Comparison of ENCODE assay signal across 11 cellular contexts in the genomic region with DNA sequence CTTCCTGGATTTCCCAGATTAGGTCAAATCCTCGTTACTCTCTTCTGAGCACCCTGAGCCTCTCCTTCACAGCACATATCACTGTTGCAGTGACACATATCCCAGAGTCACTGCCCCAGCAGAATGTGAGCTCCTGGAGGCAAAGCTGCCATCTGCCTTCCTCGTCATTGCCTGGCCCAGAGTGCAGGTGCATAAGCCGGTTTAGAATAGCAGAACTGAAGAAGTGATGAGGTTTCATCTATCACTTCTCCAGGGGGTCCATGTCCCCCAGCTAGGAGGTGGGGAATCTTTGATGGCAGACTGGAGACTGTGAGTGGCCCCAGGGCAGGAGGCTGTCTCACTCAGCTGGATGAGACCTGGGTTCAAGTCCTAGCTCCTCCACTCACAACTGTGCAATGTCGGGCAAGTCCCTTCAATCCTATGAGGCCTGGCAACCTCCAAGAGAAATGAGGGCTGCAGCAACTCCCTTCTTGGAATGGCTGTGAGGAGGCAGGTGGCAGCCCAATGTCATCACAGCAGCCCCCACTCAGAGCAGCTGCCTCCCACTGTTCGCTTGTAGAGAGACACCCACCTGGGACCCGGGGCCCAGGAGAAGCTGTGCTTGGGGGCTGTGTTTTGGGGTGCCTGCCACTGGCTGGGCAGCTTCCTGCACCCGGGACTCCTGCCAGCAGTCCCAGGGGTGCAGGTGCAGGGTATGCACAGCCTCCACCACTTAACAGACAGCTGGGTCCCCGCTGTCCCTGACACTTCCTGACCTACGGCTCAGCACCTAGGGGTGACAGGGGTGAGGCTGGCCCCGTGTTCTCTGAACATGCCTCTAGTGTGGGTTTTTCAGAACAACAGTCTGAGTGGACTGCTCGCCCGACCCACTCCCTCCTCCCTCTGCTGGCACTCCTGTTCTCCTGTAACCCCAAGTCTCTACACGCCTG. TPM values are rescaled to one million over a fixed set of nuclear protein-coding genes. Genes with fewer than 3 reads are reported as not detected.
DNase-seq lines count a peak whose midpoint lies in the region; ATAC-seq lines count a peak whose summit lies in the region.
"Had no signal": no experiment of that assay in that cellular context is flagged by ENCODE, and none has a peak within 500 bp of the region (broad histone marks: within the 10 kb centered on the region; RNA-seq: fewer than 3 reads in every experiment).

No MANE protein-coding gene starts in this region.

- H3K9me3 Mint-ChIP-seq in CD4-positive, alpha-beta memory T cell = peaks cover 0 to 2% (median 0%) of the 10 kb centered on the region in 8 donors
- H3K9me3 Mint-ChIP-seq in activated naive CD8-positive, alpha-beta T cell treated with anti-CD3 and anti-CD28 coated beads, Interleukin-2, amount 50 U/mL, for 24 hours = no peaks in the 10 kb centered on the region

- POLR2A ChIA-PET in CD4-positive, alpha-beta memory T cell (lab: Charles Lee; ENCODE audit: partially characterized antibody) = interaction anchor here (1.0 kb wide), 1 partner anchor 14 kb away, joined by 3 read pairs; no protein-coding TSS in a partner anchor

- peaks cover 26% of the 10 kb centered on the region for H3K4me1 ChIP-seq in CD4-positive, alpha-beta memory T cell (ENCODE audit: insufficient read depth, low read length)

- no peak overlapping the region for H3K27ac ChIP-seq in CD4-positive, alpha-beta memory T cell (ENCODE audit: low read depth, low read length)

- H3K27ac Mint-ChIP-seq in CD4-positive, alpha-beta memory T cell = peak overlapping the region; percentile 36 to 95 (median 85)
- H3K27ac Mint-ChIP-seq in activated naive CD8-positive, alpha-beta T cell treated with anti-CD3 and anti-CD28 coated beads, Interleukin-2, amount 50 U/mL, for 24 hours = peak overlapping the region; percentile 7

- no peaks in the 10 kb centered on the region for H3K27me3 Mint-ChIP-seq in CD4-positive, alpha-beta memory T cell
- no peaks in the 10 kb centered on the region for H3K27me3 Mint-ChIP-seq in activated naive CD8-positive, alpha-beta T cell treated with anti-CD3 and anti-CD28 coated beads, Interleukin-2, amount 50 U/mL, for 24 hours

- intact Hi-C loops in CD4-positive, alpha-beta memory T cell (cut with micrococcal nuclease) = no loop called here
- intact Hi-C loops in posterior cingulate gyrus (cut with DNase I) = no loop called here

- no peak overlapping the region for H3K4me3 Mint-ChIP-seq in CD4-positive, alpha-beta memory T cell
- no peak overlapping the region for H3K4me3 Mint-ChIP-seq in activated naive CD8-positive, alpha-beta T cell treated with anti-CD3 and anti-CD28 coated beads, Interleukin-2, amount 50 U/mL, for 24 hours

- H3K36me3 Mint-ChIP-seq in CD4-positive, alpha-beta memory T cell = peaks cover 70 to 87% of the 10 kb centered on the region in 2 donors
- peaks cover 5% of the 10 kb centered on the region for H3K36me3 Mint-ChIP-seq in activated naive CD8-positive, alpha-beta T cell treated with anti-CD3 and anti-CD28 coated beads, Interleukin-2, amount 50 U/mL, for 24 hours (ENCODE audit: low read depth)

- DNase-seq in CD4-positive, alpha-beta memory T cell = no peak
- no peak for DNase-seq in activated naive CD8-positive, alpha-beta T cell treated with anti-CD3 and anti-CD28 coated beads, Interleukin-2, amount 50 U/mL, for 24 hours
- no peak for DNase-seq in SKM-1 treated with dmso at 0.1 percent for 144 hours (lab: John Stamatoyannopoulos, UW; ENCODE audit: unreplicated experiment)
- no peak for DNase-seq in posterior cingulate gyrus
- no peak for DNase-seq in GF-D8 (lab: John Stamatoyannopoulos, UW)
- DNase-seq: DMS153, NCI-H1417 treated with DMSO at 0.1 percent for 48 hours, T1000 had no signal

- no peaks in the 10 kb centered on the region for H3K9me3 ChIP-seq in CD4-positive, alpha-beta memory T cell (ENCODE audit: control insufficient read depth in 1 of 2, low read length in 2 of 2)

- CTCF ChIA-PET in CD4-positive, alpha-beta memory T cell (lab: Charles Lee; ENCODE audit: partially characterized antibody) = interaction anchor here (0.8 to 3.6 kb wide), 7 partner anchors 10 to 257 kb away, joined by 3 to 18 read pairs (median 5); a partner anchor contains a TSS

- H3K27me3 ChIP-seq in CD4-positive, alpha-beta memory T cell (ENCODE audit: insufficient read depth, low read length) = no peaks in the 10 kb centered on the region

- peaks cover 26 to 36% (median 31%) of the 10 kb centered on the region in 4 donors for H3K4me1 Mint-ChIP-seq in CD4-positive, alpha-beta memory T cell
- H3K4me1 Mint-ChIP-seq in activated naive CD8-positive, alpha-beta T cell treated with anti-CD3 and anti-CD28 coated beads, Interleukin-2, amount 50 U/mL, for 24 hours = peaks cover 18% of the 10 kb centered on the region

- H3K36me3 ChIP-seq in CD4-positive, alpha-beta memory T cell (ENCODE audit: insufficient read depth, low read length) = peaks cover 72% of the 10 kb centered on the region

- H3K4me3 ChIP-seq in CD4-positive, alpha-beta memory T cell (ENCODE audit: low read length in 2 of 2) = no peak overlapping the region

- ATAC-seq in GM18909 (IDR thresholded peaks at IDR 0.05; ENCODE audit: poor library complexity, unreplicated experiment) (peak; percentile 66), HG02884 (IDR thresholded peaks at IDR 0.05; ENCODE audit: unreplicated experiment) (peak; percentile 43), GM21619 (IDR thresholded peaks at IDR 0.05; ENCODE audit: unreplicated experiment) (no peak)
- ATAC-seq in activated naive CD8-positive, alpha-beta T cell treated with anti-CD3 and anti-CD28 coated beads, Interleukin-2, amount 50 U/mL, for 24 hours = no peak

RNA-seq across cellular contexts. Expression of a gene that starts 26.1 kb away (rescaled TPM):
- total RNA-seq in CD4-positive, alpha-beta memory T cell = not detected
- not detected for polyA plus RNA-seq in CD4-positive, alpha-beta memory T cell

Comparison
In these comparisons a context has a peak if more than half of its experiments do, and no peak if none do; other contexts are left out.
1. ATAC-seq: peak in GM18909 (single experiment) and HG02884 (single experiment); none in activated naive CD8-positive, alpha-beta T cell treated with anti-CD3 and anti-CD28 coated beads, Interleukin-2, amount 50 U/mL, for 24 hours (single experiment) and GM21619 (single experiment).